36 cellular contexts compared by ENCODE assay signal in the genomic region with DNA sequence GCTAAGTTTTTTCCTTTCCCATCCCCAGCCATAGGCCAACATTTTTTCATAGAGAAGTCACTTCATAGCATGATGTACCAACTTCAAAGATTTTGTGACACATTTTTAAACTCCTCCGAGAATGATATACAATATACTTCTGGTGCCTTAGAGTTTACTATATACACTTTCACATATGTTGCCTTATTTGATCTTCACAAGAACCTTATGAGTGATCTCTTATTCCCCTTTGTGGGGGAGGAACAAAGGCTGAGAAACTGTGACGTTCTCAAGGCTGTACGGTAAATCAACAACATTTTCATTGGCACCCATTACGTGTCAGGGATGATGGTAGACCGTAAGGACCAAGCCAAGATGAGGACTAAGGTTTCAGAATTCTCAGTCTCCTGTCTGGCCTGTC.
"Had no signal": no experiment of that assay in that cellular context is flagged by ENCODE, and none has a peak within 500 bp of the region (broad histone marks: within the 10 kb centered on the region; RNA-seq: fewer than 3 reads in every experiment).

No MANE protein-coding gene starts in this region.

- H3K9me3 Mint-ChIP-seq: activated B cell treated with CpG ODN at 0.5 μM for 24 hours; activated CD4-positive, alpha-beta memory T cell treated with anti-CD3 and anti-CD28 coated beads for 36 hours; activated CD8-positive, alpha-beta T cell treated with anti-CD3 and anti-CD28 coated beads for 36 hours; activated naive CD4-positive, alpha-beta T cell treated with anti-CD3 and anti-CD28 coated beads, Interleukin-2, amount 10 ng/mL, durations not matched to agents 7 days and 5 days; activated naive CD4-positive, alpha-beta T cell treated with anti-CD3 and anti-CD28 coated beads, Interleukin-2, amount 50 U/mL, for 24 hours; activated naive CD8-positive, alpha-beta T cell treated with anti-CD3 and anti-CD28 coated beads, Interleukin-2, amount 10 ng/mL, durations not matched to agents 7 days and 5 days; activated naive CD8-positive, alpha-beta T cell treated with anti-CD3 and anti-CD28 coated beads, Interleukin-2, amount 50 U/mL, for 24 hours; activated T-cell treated with anti-CD3 and anti-CD28 coated beads, Interleukin-2, amount 50 U/mL, for 24 hours; activated T-helper 1 cell treated with anti-CD3 and anti-CD28 coated beads, Interleukin-12 subunit alpha, Interleukin-12 subunit beta, Interleukin-2, Interleukin-4 antibody, amounts not matched to agents 30 ng/mL and 10 ng/mL and 1 ng/mL, durations not matched to agents 14 hours and 24 hours and 36 hours; activated T-helper 2 cell treated with anti-CD3 and anti-CD28 coated beads, Interferon-gamma antibody, Interleukin-2, Interleukin-4, amounts not matched to agents 10 μg/mL and 5 μg/mL and 100 μg/mL, durations not matched to agents 14 hours and 24 hours and 36 hours; T-helper 1 cell treated with Interleukin-12 subunit alpha and Interleukin-12 subunit beta and Interleukin-4 antibody, amounts not matched to agents 30 μg/mL and 1 μg/mL, for 36 hours; T-helper 2 cell treated with Interferon-gamma antibody and Interleukin-4, amounts not matched to agents 5 μg/mL and 100 μg/mL, for 36 hours had no signal

- H3K9me3 ChIP-seq: ascending aorta, body of pancreas, breast epithelium, colonic mucosa had no signal

- H3K27me3 ChIP-seq: ascending aorta, body of pancreas, brain microvascular endothelial cell, breast epithelium, cardiac muscle cell, colonic mucosa had no signal

- H3K27ac ChIP-seq: ascending aorta, body of pancreas, brain microvascular endothelial cell, breast epithelium, cardiac muscle cell, colonic mucosa had no signal

- H3K4me3 ChIP-seq: ascending aorta, body of pancreas, breast epithelium, cardiac muscle cell, colonic mucosa had no signal

- H3K36me3 ChIP-seq: ascending aorta, brain microvascular endothelial cell, breast epithelium, cardiac muscle cell, colonic mucosa had no signal

- H3K4me1 ChIP-seq: ascending aorta, body of pancreas, breast epithelium, colonic mucosa had no signal

- H3K27ac Mint-ChIP-seq: activated B cell treated with CpG ODN at 0.5 μM for 24 hours; activated CD4-positive, alpha-beta memory T cell treated with anti-CD3 and anti-CD28 coated beads for 36 hours; activated CD8-positive, alpha-beta T cell treated with anti-CD3 and anti-CD28 coated beads for 36 hours; activated naive CD4-positive, alpha-beta T cell treated with anti-CD3 and anti-CD28 coated beads, Interleukin-2, amount 10 ng/mL, durations not matched to agents 7 days and 5 days; activated naive CD4-positive, alpha-beta T cell treated with anti-CD3 and anti-CD28 coated beads, Interleukin-2, amount 50 U/mL, for 24 hours; activated naive CD8-positive, alpha-beta T cell; activated naive CD8-positive, alpha-beta T cell treated with anti-CD3 and anti-CD28 coated beads, Interleukin-2, amount 10 ng/mL, durations not matched to agents 7 days and 5 days; activated naive CD8-positive, alpha-beta T cell treated with anti-CD3 and anti-CD28 coated beads, Interleukin-2, amount 50 U/mL, for 24 hours; activated T-cell treated with anti-CD3 and anti-CD28 coated beads, Interleukin-2, amount 50 U/mL, for 24 hours; activated T-helper 1 cell treated with anti-CD3 and anti-CD28 coated beads, Interleukin-12 subunit alpha, Interleukin-12 subunit beta, Interleukin-2, Interleukin-4 antibody, amounts not matched to agents 30 ng/mL and 10 ng/mL and 1 ng/mL, durations not matched to agents 14 hours and 24 hours and 36 hours; activated T-helper 2 cell treated with anti-CD3 and anti-CD28 coated beads, Interferon-gamma antibody, Interleukin-2, Interleukin-4, amounts not matched to agents 10 μg/mL and 5 μg/mL and 100 μg/mL, durations not matched to agents 14 hours and 24 hours and 36 hours; T-helper 1 cell treated with Interleukin-12 subunit alpha and Interleukin-12 subunit beta and Interleukin-4 antibody, amounts not matched to agents 30 μg/mL and 1 μg/mL, for 36 hours; T-helper 2 cell treated with Interferon-gamma antibody and Interleukin-4, amounts not matched to agents 5 μg/mL and 100 μg/mL, for 36 hours had no signal

- H3K4me3 Mint-ChIP-seq: activated B cell treated with CpG ODN at 0.5 μM for 24 hours; activated CD4-positive, alpha-beta memory T cell treated with anti-CD3 and anti-CD28 coated beads for 36 hours; activated CD8-positive, alpha-beta T cell treated with anti-CD3 and anti-CD28 coated beads for 36 hours; activated naive CD4-positive, alpha-beta T cell treated with anti-CD3 and anti-CD28 coated beads, Interleukin-2, amount 10 ng/mL, durations not matched to agents 7 days and 5 days; activated naive CD4-positive, alpha-beta T cell treated with anti-CD3 and anti-CD28 coated beads, Interleukin-2, amount 50 U/mL, for 24 hours; activated naive CD8-positive, alpha-beta T cell; activated naive CD8-positive, alpha-beta T cell treated with anti-CD3 and anti-CD28 coated beads, Interleukin-2, amount 10 ng/mL, durations not matched to agents 7 days and 5 days; activated naive CD8-positive, alpha-beta T cell treated with anti-CD3 and anti-CD28 coated beads, Interleukin-2, amount 50 U/mL, for 24 hours; activated T-cell treated with anti-CD3 and anti-CD28 coated beads, Interleukin-2, amount 50 U/mL, for 24 hours; activated T-helper 1 cell treated with anti-CD3 and anti-CD28 coated beads, Interleukin-12 subunit alpha, Interleukin-12 subunit beta, Interleukin-2, Interleukin-4 antibody, amounts not matched to agents 30 ng/mL and 10 ng/mL and 1 ng/mL, durations not matched to agents 14 hours and 24 hours and 36 hours; central memory CD8-positive, alpha-beta T cell; T-helper 1 cell treated with Interleukin-12 subunit alpha and Interleukin-12 subunit beta and Interleukin-4 antibody, amounts not matched to agents 30 μg/mL and 1 μg/mL, for 36 hours; T-helper 2 cell treated with Interferon-gamma antibody and Interleukin-4, amounts not matched to agents 5 μg/mL and 100 μg/mL, for 36 hours had no signal

- H3K4me1 Mint-ChIP-seq: activated B cell treated with CpG ODN at 0.5 μM for 24 hours; activated naive CD4-positive, alpha-beta T cell treated with anti-CD3 and anti-CD28 coated beads, Interleukin-2, amount 10 ng/mL, durations not matched to agents 7 days and 5 days; activated naive CD4-positive, alpha-beta T cell treated with anti-CD3 and anti-CD28 coated beads, Interleukin-2, amount 50 U/mL, for 24 hours; activated naive CD8-positive, alpha-beta T cell treated with anti-CD3 and anti-CD28 coated beads, Interleukin-2, amount 10 ng/mL, durations not matched to agents 7 days and 5 days; central memory CD8-positive, alpha-beta T cell had no signal

- ATAC-seq: activated CD8-positive, alpha-beta T cell treated with anti-CD3 and anti-CD28 coated beads for 36 hours; activated naive CD8-positive, alpha-beta T cell treated with anti-CD3 and anti-CD28 coated beads, Interleukin-2, amount 50 U/mL, for 24 hours; body of pancreas had no signal

- H3K27me3 Mint-ChIP-seq: activated B cell treated with CpG ODN at 0.5 μM for 24 hours; activated CD4-positive, alpha-beta memory T cell treated with anti-CD3 and anti-CD28 coated beads for 36 hours; activated CD8-positive, alpha-beta T cell treated with anti-CD3 and anti-CD28 coated beads for 36 hours; activated naive CD4-positive, alpha-beta T cell treated with anti-CD3 and anti-CD28 coated beads, Interleukin-2, amount 10 ng/mL, durations not matched to agents 7 days and 5 days; activated naive CD4-positive, alpha-beta T cell treated with anti-CD3 and anti-CD28 coated beads, Interleukin-2, amount 50 U/mL, for 24 hours; activated naive CD8-positive, alpha-beta T cell; activated naive CD8-positive, alpha-beta T cell treated with anti-CD3 and anti-CD28 coated beads, Interleukin-2, amount 10 ng/mL, durations not matched to agents 7 days and 5 days; activated naive CD8-positive, alpha-beta T cell treated with anti-CD3 and anti-CD28 coated beads, Interleukin-2, amount 50 U/mL, for 24 hours; activated T-cell treated with anti-CD3 and anti-CD28 coated beads, Interleukin-2, amount 50 U/mL, for 24 hours had no signal

- DNase-seq: activated B cell treated with CpG ODN at 0.5 μM for 24 hours; activated CD4-positive, alpha-beta memory T cell treated with anti-CD3 and anti-CD28 coated beads for 36 hours; activated CD4-positive, alpha-beta T cell treated with anti-CD3 and anti-CD28 coated beads for 48 hours; activated CD4-positive, alpha-beta T cell treated with anti-CD3 and anti-CD28 coated beads, Interleukin-2, amount 50 U/mL, for 1 hour; activated CD4-positive, alpha-beta T cell treated with anti-CD3 and anti-CD28 coated beads, Interleukin-2, amount 50 U/mL, for 4 hours; activated CD4-positive, CD25-positive, alpha-beta regulatory T cell treated with anti-CD3 and anti-CD28 coated beads, Interleukin-2, amount 50 U/mL, for 72 hours; activated CD8-positive, alpha-beta memory T cell treated with anti-CD3 and anti-CD28 coated beads, Interleukin-2, amount 50 U/mL, for 4 hours; activated CD8-positive, alpha-beta T cell treated with anti-CD3 and anti-CD28 coated beads for 36 hours; activated effector memory CD4-positive, alpha-beta T cell treated with Interleukin-2 at 50 U/mL for 16 hours; activated gamma-delta T cell; activated naive CD4-positive, alpha-beta T cell treated with anti-CD3 and anti-CD28 coated beads, Interleukin-2, amount 10 ng/mL, durations not matched to agents 7 days and 5 days; activated naive CD4-positive, alpha-beta T cell treated with Interleukin-2 at 50 U/mL for 16 hours; activated naive CD8-positive, alpha-beta T cell treated with anti-CD3 and anti-CD28 coated beads, Interleukin-2, amount 10 ng/mL, durations not matched to agents 7 days and 5 days; activated naive CD8-positive, alpha-beta T cell treated with anti-CD3 and anti-CD28 coated beads, Interleukin-2, amount 50 U/mL, for 24 hours; activated T-cell treated with anti-CD3 and anti-CD28 coated beads, Interleukin-2, amount 50 U/mL, for 24 hours; activated T-cell treated with anti-CD3 and anti-CD28 coated beads, Interleukin-2, amount 50 U/mL, for 48 hours; amygdala; anterior cingulate cortex; body of pancreas; brain microvascular endothelial cell; caudate nucleus; cerebellar nuclear complex; colonic mucosa; T-helper 1 cell; T-helper 2 cell; T-helper 9 cell had no signal

- H3K36me3 Mint-ChIP-seq: activated CD4-positive, alpha-beta memory T cell treated with anti-CD3 and anti-CD28 coated beads for 36 hours; activated naive CD4-positive, alpha-beta T cell treated with anti-CD3 and anti-CD28 coated beads, Interleukin-2, amount 10 ng/mL, durations not matched to agents 7 days and 5 days; activated naive CD4-positive, alpha-beta T cell treated with anti-CD3 and anti-CD28 coated beads, Interleukin-2, amount 50 U/mL, for 24 hours; activated naive CD8-positive, alpha-beta T cell; activated naive CD8-positive, alpha-beta T cell treated with anti-CD3 and anti-CD28 coated beads, Interleukin-2, amount 10 ng/mL, durations not matched to agents 7 days and 5 days had no signal
